ENCODE assay signal across 25 cellular contexts in the genomic region with DNA sequence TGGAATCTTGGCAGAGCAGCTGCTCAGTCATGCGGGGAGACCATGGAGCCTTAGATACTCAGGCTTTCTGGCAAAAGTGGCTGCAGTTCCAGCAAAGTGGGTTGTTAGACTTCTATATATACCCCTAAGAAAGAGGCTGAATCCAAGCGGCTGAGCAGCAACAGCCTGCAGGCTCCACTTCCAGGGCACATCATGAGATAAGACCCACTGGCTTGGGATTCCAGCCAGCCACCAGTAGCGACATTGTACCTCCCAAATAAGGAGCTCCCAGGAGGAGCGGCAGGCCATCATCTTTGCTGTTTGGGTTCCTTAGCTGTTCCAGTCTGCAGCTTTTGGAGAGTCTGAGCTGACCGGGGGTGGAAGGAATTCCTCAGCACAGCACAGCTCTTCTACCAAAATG.
A peak's percentile ranks its signal among the peaks of the same experiment; 100 is the strongest.
DNase-seq lines count a peak whose midpoint lies in the region; ATAC-seq and TF ChIP-seq lines count a peak whose summit lies in the region.
"Had no signal": no experiment of that assay in that cellular context is flagged by ENCODE, and none has a peak within 500 bp of the region (broad histone marks: within the 10 kb centered on the region; RNA-seq: fewer than 3 reads in every experiment).

No MANE protein-coding gene starts in this region.

- no peaks in the 10 kb centered on the region for H3K79me2 ChIP-seq in GM23338 (replicated peaks; ENCODE audit: insufficient read depth)

- H3K36me3 Mint-ChIP-seq in GM23338 (ENCODE audit: low read depth) = no peaks in the 10 kb centered on the region; the same call in 2 of the 3 replicates
- H3K36me3 Mint-ChIP-seq: CD4-positive, CD25-positive, alpha-beta regulatory T cell had no signal

- no peak overlapping the region for H3K4me3 Mint-ChIP-seq in GM23338
- H3K4me3 Mint-ChIP-seq: CD4-positive, CD25-positive, alpha-beta regulatory T cell had no signal

- no peak overlapping the region for H3K4me2 ChIP-seq in GM23338
- H3K4me2 ChIP-seq: BLaER1, SK-N-SH had no signal

- H3K27me3 ChIP-seq in GM23338 (ENCODE audit: insufficient read depth) (no peaks in the 10 kb centered on the region), dorsolateral prefrontal cortex (no peaks in the 10 kb centered on the region)
- H3K27me3 ChIP-seq: BLaER1 had no signal

- 0 out of 2 replicates have a peak overlapping the region, but pooled peaks have one; percentile 45 for H2AFZ ChIP-seq in GM23338

- H3K36me3 ChIP-seq in GM23338 (ENCODE audit: insufficient read depth) = no peaks in the 10 kb centered on the region
- H3K36me3 ChIP-seq: BLaER1 had no signal

- 0 out of 2 replicates have a peak, but pooled peaks cover 5% of the 10 kb centered on the region for H3K4me1 ChIP-seq in GM23338 (ENCODE audit: insufficient read depth)
- H3K4me1 ChIP-seq: BLaER1 had no signal

- H3K9me3 Mint-ChIP-seq in GM23338 = peaks cover 13% of the 10 kb centered on the region; the same call in 2 of the 3 replicates

- TF ChIP-seq CTCF in GM23338 (conservative IDR thresholded peaks at IDR 0.05; ENCODE audit: low read depth in 2 of 2) (no peak), dorsolateral prefrontal cortex (IDR thresholded peaks at IDR 0.05 in 54 of 56, conservative IDR thresholded peaks at IDR 0.05 in 2 of 56; ENCODE audit: low read depth in 1 of 56, partially characterized antibody in 56 of 56) (no peak)

- DNase-seq in GM23338 (ENCODE audit: low spot score) (no peak), dorsolateral prefrontal cortex (peak in 7 of 10 donors; percentile 10 to 64 (median 59)), left ventricle myocardium superior (peak; percentile 39), occipital lobe (lab: John Stamatoyannopoulos, UW) (peak; percentile 20), mesenteric fat pad (ENCODE audit: low spot score) (no peak)
- DNase-seq: CD4-positive, CD25-positive, alpha-beta regulatory T cell; COR-L47; DND-41; H7; Karpas-422; NCI-H1092; NCI-H1417 treated with DMSO at 0.1 percent for 48 hours; NCI-H1694 treated with DMSO at 0.1 percent for 48 hours; NCI-H2081; NCI-H226; NCI-H510A; NCI-H69; SIG-M5; SK-N-SH had no signal

- H3K27ac ChIP-seq in GM23338 (ENCODE audit: low read depth) (no peak overlapping the region), dorsolateral prefrontal cortex (peak overlapping the region in 19 of 59 donors; percentile 3 to 74 (median 35))
- H3K27ac ChIP-seq: BLaER1, RWPE1 had no signal

- H3F3A ChIP-seq in GM23338 (replicated peaks; ENCODE audit: low read depth) = no peaks in the 10 kb centered on the region

- H3K9me2 ChIP-seq in GM23338 (ENCODE audit: insufficient read depth) = peaks cover 7% of the 10 kb centered on the region

- no peaks in the 10 kb centered on the region for H4K20me1 ChIP-seq in GM23338 (replicated peaks; ENCODE audit: insufficient read depth)
- H4K20me1 ChIP-seq: BLaER1 had no signal

- H3K27ac Mint-ChIP-seq in GM23338 = no peak overlapping the region
- H3K27ac Mint-ChIP-seq: CD4-positive, CD25-positive, alpha-beta regulatory T cell had no signal

- H3K4me3 ChIP-seq in GM23338 (no peak overlapping the region), dorsolateral prefrontal cortex (no peak overlapping the region)
- H3K4me3 ChIP-seq: BLaER1 had no signal

- H3K4me1 Mint-ChIP-seq in GM23338 = peaks cover 3% of the 10 kb centered on the region; the same call in 1 of the 3 replicates
- H3K4me1 Mint-ChIP-seq: CD4-positive, CD25-positive, alpha-beta regulatory T cell had no signal

- H3K27me3 Mint-ChIP-seq in GM23338 (ENCODE audit: insufficient read depth, low read depth, poor library complexity) = peaks cover 2% of the 10 kb centered on the region
- H3K27me3 Mint-ChIP-seq: CD4-positive, CD25-positive, alpha-beta regulatory T cell had no signal

- no peak for ATAC-seq in GM23338
- ATAC-seq in left ventricle myocardium superior = peak; percentile 86
- ATAC-seq in HG03432 (IDR thresholded peaks at IDR 0.05; ENCODE audit: unreplicated experiment) = no peak
- no peak for ATAC-seq in HG02938 (IDR thresholded peaks at IDR 0.05; ENCODE audit: unreplicated experiment)
- ATAC-seq in GM19397 (IDR thresholded peaks at IDR 0.05; ENCODE audit: unreplicated experiment) = no peak
- ATAC-seq: HepG2 had no signal

- intact Hi-C loops in dorsolateral prefrontal cortex (cut with DNase I) = no loop called here
- intact Hi-C loops in left ventricle myocardium superior (cut with micrococcal nuclease) = no loop called here

TF ChIP-seq in GM23338, 12 proteins besides CTCF, POLR2A, EP300 and RAD21 (continues in another document):
- no peak for TF ChIP-seq ETS1 (IDR thresholded peaks at IDR 0.05)
- TF ChIP-seq, protein P1, sequence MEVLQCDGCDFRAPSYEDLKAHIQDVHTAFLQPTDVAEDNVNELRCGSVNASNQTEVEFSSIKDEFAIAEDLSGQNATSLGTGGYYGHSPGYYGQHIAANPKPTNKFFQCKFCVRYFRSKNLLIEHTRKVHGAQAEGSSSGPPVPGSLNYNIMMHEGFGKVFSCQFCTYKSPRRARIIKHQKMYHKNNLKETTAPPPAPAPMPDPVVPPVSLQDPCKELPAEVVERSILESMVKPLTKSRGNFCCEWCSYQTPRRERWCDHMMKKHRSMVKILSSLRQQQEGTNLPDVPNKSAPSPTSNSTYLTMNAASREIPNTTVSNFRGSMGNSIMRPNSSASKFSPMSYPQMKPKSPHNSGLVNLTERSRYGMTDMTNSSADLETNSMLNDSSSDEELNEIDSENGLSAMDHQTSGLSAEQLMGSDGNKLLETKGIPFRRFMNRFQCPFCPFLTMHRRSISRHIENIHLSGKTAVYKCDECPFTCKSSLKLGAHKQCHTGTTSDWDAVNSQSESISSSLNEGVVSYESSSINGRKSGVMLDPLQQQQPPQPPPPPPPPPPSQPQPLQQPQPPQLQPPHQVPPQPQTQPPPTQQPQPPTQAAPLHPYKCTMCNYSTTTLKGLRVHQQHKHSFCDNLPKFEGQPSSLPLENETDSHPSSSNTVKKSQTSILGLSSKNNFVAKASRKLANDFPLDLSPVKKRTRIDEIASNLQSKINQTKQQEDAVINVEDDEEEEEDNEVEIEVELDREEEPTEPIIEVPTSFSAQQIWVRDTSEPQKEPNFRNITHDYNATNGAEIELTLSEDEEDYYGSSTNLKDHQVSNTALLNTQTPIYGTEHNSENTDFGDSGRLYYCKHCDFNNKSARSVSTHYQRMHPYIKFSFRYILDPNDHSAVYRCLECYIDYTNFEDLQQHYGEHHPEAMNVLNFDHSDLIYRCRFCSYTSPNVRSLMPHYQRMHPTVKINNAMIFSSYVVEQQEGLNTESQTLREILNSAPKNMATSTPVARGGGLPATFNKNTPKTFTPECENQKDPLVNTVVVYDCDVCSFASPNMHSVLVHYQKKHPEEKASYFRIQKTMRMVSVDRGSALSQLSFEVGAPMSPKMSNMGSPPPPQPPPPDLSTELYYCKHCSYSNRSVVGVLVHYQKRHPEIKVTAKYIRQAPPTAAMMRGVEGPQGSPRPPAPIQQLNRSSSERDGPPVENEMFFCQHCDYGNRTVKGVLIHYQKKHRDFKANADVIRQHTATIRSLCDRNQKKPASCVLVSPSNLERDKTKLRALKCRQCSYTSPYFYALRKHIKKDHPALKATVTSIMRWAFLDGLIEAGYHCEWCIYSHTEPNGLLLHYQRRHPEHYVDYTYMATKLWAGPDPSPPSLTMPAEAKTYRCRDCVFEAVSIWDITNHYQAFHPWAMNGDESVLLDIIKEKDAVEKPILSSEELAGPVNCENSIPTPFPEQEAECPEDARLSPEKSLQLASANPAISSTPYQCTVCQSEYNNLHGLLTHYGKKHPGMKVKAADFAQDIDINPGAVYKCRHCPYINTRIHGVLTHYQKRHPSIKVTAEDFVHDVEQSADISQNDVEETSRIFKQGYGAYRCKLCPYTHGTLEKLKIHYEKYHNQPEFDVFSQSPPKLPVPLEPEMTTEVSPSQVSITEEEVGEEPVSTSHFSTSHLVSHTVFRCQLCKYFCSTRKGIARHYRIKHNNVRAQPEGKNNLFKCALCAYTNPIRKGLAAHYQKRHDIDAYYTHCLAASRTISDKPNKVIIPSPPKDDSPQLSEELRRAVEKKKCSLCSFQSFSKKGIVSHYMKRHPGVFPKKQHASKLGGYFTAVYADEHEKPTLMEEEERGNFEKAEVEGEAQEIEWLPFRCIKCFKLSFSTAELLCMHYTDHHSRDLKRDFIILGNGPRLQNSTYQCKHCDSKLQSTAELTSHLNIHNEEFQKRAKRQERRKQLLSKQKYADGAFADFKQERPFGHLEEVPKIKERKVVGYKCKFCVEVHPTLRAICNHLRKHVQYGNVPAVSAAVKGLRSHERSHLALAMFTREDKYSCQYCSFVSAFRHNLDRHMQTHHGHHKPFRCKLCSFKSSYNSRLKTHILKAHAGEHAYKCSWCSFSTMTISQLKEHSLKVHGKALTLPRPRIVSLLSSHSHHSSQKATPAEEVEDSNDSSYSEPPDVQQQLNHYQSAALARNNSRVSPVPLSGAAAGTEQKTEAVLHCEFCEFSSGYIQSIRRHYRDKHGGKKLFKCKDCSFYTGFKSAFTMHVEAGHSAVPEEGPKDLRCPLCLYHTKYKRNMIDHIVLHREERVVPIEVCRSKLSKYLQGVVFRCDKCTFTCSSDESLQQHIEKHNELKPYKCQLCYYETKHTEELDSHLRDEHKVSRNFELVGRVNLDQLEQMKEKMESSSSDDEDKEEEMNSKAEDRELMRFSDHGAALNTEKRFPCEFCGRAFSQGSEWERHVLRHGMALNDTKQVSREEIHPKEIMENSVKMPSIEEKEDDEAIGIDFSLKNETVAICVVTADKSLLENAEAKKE (CRISPR knock-in tag; IDR thresholded peaks at IDR 0.05) = no peak
- TF ChIP-seq ZNF114 (CRISPR knock-in tag; IDR thresholded peaks at IDR 0.05) = no peak
- TF ChIP-seq EZH2 (IDR thresholded peaks at IDR 0.05; ENCODE audit: low read depth, unreplicated experiment) = no peak
- TF ChIP-seq CREB1 (CRISPR knock-in tag; IDR thresholded peaks at IDR 0.05; ENCODE audit: low read depth) = no peak
- no peak for TF ChIP-seq EZH2phosphoT487 (IDR thresholded peaks at IDR 0.05; ENCODE audit: unreplicated experiment)
- no peak for TF ChIP-seq POLR2AphosphoS5 (IDR thresholded peaks at IDR 0.05; ENCODE audit: low read depth)

Comparison
In these comparisons a context has a peak if more than half of its experiments do, and no peak if none do; other contexts are left out.
1. DNase-seq: peak in dorsolateral prefrontal cortex (7 of 10), left ventricle myocardium superior (single experiment) and occipital lobe (single experiment); none in GM23338 (single experiment) and mesenteric fat pad (single experiment).